ENCODE assay signal across 25 cellular contexts in genomic region chr3:35648347-35648746, GRCh38. TPM values are rescaled to one million over a fixed set of nuclear protein-coding genes. Genes with fewer than 3 reads are reported as not detected.
DNase-seq lines count a peak whose midpoint lies in the region; TF ChIP-seq lines count a peak whose summit lies in the region.
"Had no signal": no experiment of that assay in that cellular context is flagged by ENCODE, and none has a peak within 500 bp of the region (broad histone marks: within the 10 kb centered on the region; RNA-seq: fewer than 3 reads in every experiment).

No MANE protein-coding gene starts in this region.

- no peaks in the 10 kb centered on the region for H3K27me3 Mint-ChIP-seq in neural progenitor cell (ENCODE audit: insufficient read depth, low read depth)

- 0 out of 4 replicates have a peak, but pooled peaks of 1 of the 2 experiments have one; percentile 25 for TF ChIP-seq EP300 in SK-N-SH (IDR thresholded peaks at IDR 0.05; ENCODE audit: borderline replicate concordance in 1 of 2, low read depth in 1 of 2, low read length in 1 of 2)

- H3K4me2 ChIP-seq in SK-N-SH = peak overlapping the region; percentile 52
- no peak overlapping the region for H3K4me2 ChIP-seq in neural progenitor cell
- H3K4me2 ChIP-seq: hepatocyte had no signal

- no peak overlapping the region for H3K4me3 Mint-ChIP-seq in neural progenitor cell
- H3K4me3 Mint-ChIP-seq: activated T-cell treated with anti-CD3 and anti-CD28 coated beads, Interleukin-2, amount 50 U/mL, for 72 hours had no signal

- H3K9me3 ChIP-seq in SK-N-SH (no peaks in the 10 kb centered on the region), neural progenitor cell (ENCODE audit: low read depth) (no peaks in the 10 kb centered on the region)
- H3K9me3 ChIP-seq: ascending aorta, Peyer's patch, thoracic aorta had no signal

- POLR2A ChIA-PET in SK-N-SH (lab: Yijun Ruan, JAX) = no interaction called here

- CTCF ChIA-PET in SK-N-SH (lab: Yijun Ruan, JAX) = interaction anchor here (1.5 kb wide), 1 partner anchor 13 kb away, joined by 3 read pairs; no protein-coding TSS in a partner anchor

- H3K79me2 ChIP-seq in SK-N-SH (ENCODE audit: insufficient read depth) (no peaks in the 10 kb centered on the region; the same call in 1 of the 2 replicates), neural progenitor cell (ENCODE audit: low read depth) (no peaks in the 10 kb centered on the region)
- H3K79me2 ChIP-seq: hepatocyte had no signal

- H3K36me3 Mint-ChIP-seq in neural progenitor cell = no peaks in the 10 kb centered on the region

- no peaks in the 10 kb centered on the region for H3K9me3 Mint-ChIP-seq in neural progenitor cell
- H3K9me3 Mint-ChIP-seq: activated T-cell treated with anti-CD3 and anti-CD28 coated beads, Interleukin-2, amount 50 U/mL, for 72 hours had no signal

- peaks cover 8% of the 10 kb centered on the region for H3F3A ChIP-seq in SK-N-SH (replicated peaks; ENCODE audit: insufficient read depth)
- H3F3A ChIP-seq in neural progenitor cell (ENCODE audit: low read depth) = no peaks in the 10 kb centered on the region

- H3K4me1 ChIP-seq in SK-N-SH (ENCODE audit: control insufficient read depth in 1 of 2, insufficient read depth in 2 of 2, low read depth in 1 of 2, low read length in 1 of 2) = peaks cover 0 to 14% of the 10 kb centered on the region in 2 experiments; a peak in 1 of 4 replicates
- no peaks in the 10 kb centered on the region for H3K4me1 ChIP-seq in neural progenitor cell
- H3K4me1 ChIP-seq: ascending aorta, Peyer's patch had no signal

- H3K9ac ChIP-seq in SK-N-SH = no peak overlapping the region
- H3K9ac ChIP-seq in neural progenitor cell = no peak overlapping the region

- no peak overlapping the region for H3K27ac Mint-ChIP-seq in neural progenitor cell
- H3K27ac Mint-ChIP-seq: activated T-cell treated with anti-CD3 and anti-CD28 coated beads, Interleukin-2, amount 50 U/mL, for 72 hours had no signal

- H2AFZ ChIP-seq in SK-N-SH (ENCODE audit: low read depth) = no peak overlapping the region
- H2AFZ ChIP-seq in neural progenitor cell (replicated peaks) = peak overlapping the region; percentile 9
- H2AFZ ChIP-seq: hepatocyte had no signal

- TF ChIP-seq CTCF in SK-N-SH (IDR thresholded peaks at IDR 0.05) (no peak), neural progenitor cell (IDR thresholded peaks at IDR 0.05) (no peak)

- H3K36me3 ChIP-seq in SK-N-SH (replicated peaks in 1 of 2; ENCODE audit: control insufficient read depth in 1 of 2, insufficient read depth in 2 of 2, low read length in 1 of 2) (no peaks in the 10 kb centered on the region), neural progenitor cell (no peaks in the 10 kb centered on the region)
- H3K36me3 ChIP-seq: ascending aorta, Peyer's patch, thoracic aorta had no signal

- H3K27ac ChIP-seq in SK-N-SH (ENCODE audit: low read depth in 2 of 2, low read length in 1 of 2) (peak overlapping the region in 1 of 2 experiments; percentile 31; a peak in 1 of 4 replicates), caudate nucleus (ENCODE audit: low read depth, low read length) (peak overlapping the region; percentile 50), neural progenitor cell (no peak overlapping the region)
- H3K27ac ChIP-seq: ascending aorta, hepatocyte, Peyer's patch, thoracic aorta had no signal

- peaks cover 19% of the 10 kb centered on the region for H3K4me1 Mint-ChIP-seq in neural progenitor cell

- H4K20me1 ChIP-seq in SK-N-SH (ENCODE audit: insufficient read depth) = no peaks in the 10 kb centered on the region
- H4K20me1 ChIP-seq in neural progenitor cell (ENCODE audit: low read depth) = no peaks in the 10 kb centered on the region

- DNase-seq in Daoy (ENCODE audit: low read depth) (peak; percentile 14), SK-N-SH (no peak), caudate nucleus (lab: John Stamatoyannopoulos, UW) (peak in 1 of 61 donors; percentile 50), neural progenitor cell (ENCODE audit: low spot score) (no peak), Ammon's horn (ENCODE audit: low spot score) (no peak), DMS53 (lab: John Stamatoyannopoulos, UW) (no peak)
- no peak for DNase-seq in activated CD4-positive, alpha-beta T cell treated with anti-CD3 and anti-CD28 coated beads for 4 hours
- no peak for DNase-seq in stimulated activated naive CD4-positive, alpha-beta T cell (lab: John Stamatoyannopoulos, UW)
- DNase-seq: ACHN; activated CD4-positive, CD25-positive, alpha-beta regulatory T cell treated with anti-CD3 and anti-CD28 coated beads, Interleukin-2, amount 50 U/mL, for 72 hours; activated CD8-positive, alpha-beta memory T cell treated with anti-CD3 and anti-CD28 coated beads for 24 hours; activated naive CD4-positive, alpha-beta T cell treated with anti-CD3 and anti-CD28 coated beads, Interleukin-2, amount 50 U/mL, for 16 hours; activated T-cell treated with anti-CD3 and anti-CD28 coated beads, Interleukin-2, amount 50 U/mL, for 72 hours; cortex of kidney; Kasumi-1; NCI-H1105; NCI-H2029 treated with DMSO at 0.1 percent for 48 hours; Peyer's patch had no signal

- H3K4me3 ChIP-seq in SK-N-SH (ENCODE audit: low read depth in 2 of 2, low read length in 1 of 2) (no peak overlapping the region), neural progenitor cell (no peak overlapping the region)
- H3K4me3 ChIP-seq: ascending aorta, hepatocyte, Peyer's patch, thoracic aorta had no signal

- no peaks in the 10 kb centered on the region for H3K9me2 ChIP-seq in SK-N-SH

- H3K27me3 ChIP-seq in SK-N-SH (ENCODE audit: insufficient read depth) = no peaks in the 10 kb centered on the region
- H3K27me3 ChIP-seq in neural progenitor cell = peaks cover 9% of the 10 kb centered on the region
- H3K27me3 ChIP-seq: ascending aorta, Peyer's patch had no signal

- 28% methylated on average over 2 of the region's 2 CpGs for WGBS in SK-N-SH (ENCODE audit: low lambda C conversion rate)

- no peak for TF ChIP-seq RAD21 in SK-N-SH (IDR thresholded peaks at IDR 0.05; ENCODE audit: low read length)

TF ChIP-seq in SK-N-SH, 30 proteins besides CTCF, POLR2A, EP300 and RAD21 (continues in another document):
- TF ChIP-seq SIN3A (IDR thresholded peaks at IDR 0.05; ENCODE audit: borderline replicate concordance, low read depth, low read length) = no peak
- TF ChIP-seq ELF1 (IDR thresholded peaks at IDR 0.05) = no peak
- TF ChIP-seq RXRA (IDR thresholded peaks at IDR 0.05; ENCODE audit: borderline replicate concordance, low read depth) = no peak
- TF ChIP-seq FOXJ3 (CRISPR knock-in tag; IDR thresholded peaks at IDR 0.05) = no peak
- no peak for TF ChIP-seq RFX5 (IDR thresholded peaks at IDR 0.05; ENCODE audit: low read length)
- TF ChIP-seq IRF3 (IDR thresholded peaks at IDR 0.05; ENCODE audit: low read depth, low read length) = no peak
- TF ChIP-seq NRF1 (IDR thresholded peaks at IDR 0.05; ENCODE audit: low read depth, low read length) = no peak
- TF ChIP-seq RCOR1 (IDR thresholded peaks at IDR 0.05; ENCODE audit: low read length) = no peak
- TF ChIP-seq FOSL2 (IDR thresholded peaks at IDR 0.05; ENCODE audit: borderline replicate concordance, low read depth) = peak; percentile 47; the same call in 1 of the 2 replicates
- TF ChIP-seq POLR2AphosphoS5 (IDR thresholded peaks at IDR 0.05; ENCODE audit: low read depth, low read length) = no peak
- TF ChIP-seq JUND (IDR thresholded peaks at IDR 0.05) = 0 out of 2 replicates have a peak, but pooled peaks have one; percentile 7
- no peak for TF ChIP-seq MAX (IDR thresholded peaks at IDR 0.05; ENCODE audit: low read depth)
- TF ChIP-seq NFIC (IDR thresholded peaks at IDR 0.05; ENCODE audit: borderline replicate concordance) = no peak
- TF ChIP-seq TEAD4 (IDR thresholded peaks at IDR 0.05; ENCODE audit: borderline replicate concordance, insufficient read depth) = no peak
- TF ChIP-seq ZBTB33 (IDR thresholded peaks at IDR 0.05; ENCODE audit: borderline replicate concordance, low read depth) = no peak

RNA-seq across cellular contexts. Expression of gene ARPP21, which starts 9.0 kb away (rescaled TPM):
- total RNA-seq in Daoy (2014; rRNA removed; shearing (Covaris generic)) = not detected in 2 replicates
- polyA plus RNA-seq in SK-N-SH (2012; rRNA removed) = 1.4 and 1.6 TPM in 2 replicates
- polyA plus RNA-seq in SK-N-SH (2012; cell fraction: cytosol; rRNA removed) = 1.2 TPM in 2 replicates
- 2.9 TPM in 2 replicates for polyA plus RNA-seq in SK-N-SH (2012; cell fraction: nucleus; rRNA removed)
- total RNA-seq in neural progenitor cell (ENCODE audit: low replicate concordance) = 0.19 TPM in 1 of 2 replicates, not detected in the other
- total RNA-seq: activated T-cell treated with anti-CD3 and anti-CD28 coated beads, Interleukin-2, amount 50 U/mL, for 72 hours; ascending aorta; fibroblast of villous mesenchyme; hepatocyte; lower leg skin; NCI-H460; T-helper 2 cell treated with Interferon-gamma antibody and Interleukin-4, amounts not matched to agents 100 ng/mL and 5 ng/mL, for 36 hours had no signal
